ENCODE assay signal across 12 cellular contexts in genomic region chr2:218332920-218333645, GRCh38. TPM values are rescaled to one million over a fixed set of nuclear protein-coding genes. Genes with fewer than 3 reads are reported as not detected.
A peak's percentile ranks its signal among the peaks of the same experiment; 100 is the strongest.
DNase-seq lines count a peak whose midpoint lies in the region; ATAC-seq, FAIRE-seq and TF ChIP-seq lines count a peak whose summit lies in the region.
"Had no signal": no experiment of that assay in that cellular context is flagged by ENCODE, and none has a peak within 500 bp of the region (broad histone marks: within the 10 kb centered on the region; RNA-seq: fewer than 3 reads in every experiment).

No MANE protein-coding gene starts in this region.

- H3K79me2 ChIP-seq in HepG2 (ENCODE audit: insufficient read depth, low read length) (peaks cover 3% of the 10 kb centered on the region), GM23248 (ENCODE audit: insufficient read depth) (no peaks in the 10 kb centered on the region)

- H4K20me1 ChIP-seq in HepG2 (ENCODE audit: insufficient read depth, low read length) (no peaks in the 10 kb centered on the region), GM23248 (ENCODE audit: insufficient read depth) (no peaks in the 10 kb centered on the region)

- no peak overlapping the region for H2AFZ ChIP-seq in HepG2 (ENCODE audit: low read length)
- H2AFZ ChIP-seq in GM23248, result no peak overlapping the region

- TF ChIP-seq CTCF in WTC11 (IDR thresholded peaks at IDR 0.05) (no peak), HepG2 (CRISPR knock-in tag; IDR thresholded peaks at IDR 0.05) (no peak), transverse colon (IDR thresholded peaks at IDR 0.05) (no peak), thyroid gland (IDR thresholded peaks at IDR 0.05) (no peak)

- TF ChIP-seq POLR2A in HepG2 (IDR thresholded peaks at IDR 0.05; ENCODE audit: insufficient read depth in 1 of 2, low read depth in 2 of 2, low read length in 2 of 2), result no peak
- no peak for TF ChIP-seq POLR2A in transverse colon (IDR thresholded peaks at IDR 0.05)
- no peak for TF ChIP-seq POLR2A in thyroid gland (IDR thresholded peaks at IDR 0.05)

- BruUV-seq in HepG2 (replicated peaks; lab: Mats Ljungman, UMichigan), result no TSS peak

- H3K27ac Mint-ChIP-seq in activated CD4-positive, alpha-beta T cell treated with anti-CD3 and anti-CD28 coated beads, Interleukin-2, amount 10 ng/mL, durations not matched to agents 24 days and 14 days, result peak overlapping the region; percentile 56
- H3K27ac Mint-ChIP-seq in WTC11, result peak overlapping the region; percentile 93
- H3K27ac Mint-ChIP-seq: stimulated activated naive B cell treated with anti-CD40 and anti-IgM and Interleukin-4, amounts not matched to agents 10 μg/mL and 1 μg/mL and 100 μg/mL, for 72 hours had no signal

- no peak for TF ChIP-seq EP300 in HepG2 (IDR thresholded peaks at IDR 0.05; ENCODE audit: low read depth in 2 of 2, low read length in 2 of 2)
- no peak for TF ChIP-seq EP300 in HepG2 (CRISPR knock-in tag; IDR thresholded peaks at IDR 0.05; ENCODE audit: borderline replicate concordance)
- TF ChIP-seq EP300 in transverse colon (IDR thresholded peaks at IDR 0.05; ENCODE audit: low read depth), result no peak

- H3K27me3 ChIP-seq in HepG2 (ENCODE audit: control insufficient read depth in 1 of 2, insufficient read depth in 2 of 2, low read length in 2 of 2) (no peaks in the 10 kb centered on the region), transverse colon (no peaks in the 10 kb centered on the region), GM23248 (replicated peaks; ENCODE audit: insufficient read depth) (no peaks in the 10 kb centered on the region), thyroid gland (no peaks in the 10 kb centered on the region)

- H3K36me3 ChIP-seq in HepG2 (replicated peaks in 1 of 2; ENCODE audit: control insufficient read depth in 1 of 2, insufficient read depth in 2 of 2, low read length in 2 of 2), result peaks cover 0 to 4% of the 10 kb centered on the region in 2 experiments; a peak in 1 of 5 replicates
- no peaks in the 10 kb centered on the region for H3K36me3 ChIP-seq in transverse colon
- no peaks in the 10 kb centered on the region for H3K36me3 ChIP-seq in GM23248 (ENCODE audit: low read depth)
- H3K36me3 ChIP-seq in thyroid gland, result no peaks in the 10 kb centered on the region
- H3K36me3 ChIP-seq: HAP-1 had no signal

- H3K9me3 ChIP-seq in HepG2 (ENCODE audit: low read length) (no peaks in the 10 kb centered on the region), transverse colon (no peaks in the 10 kb centered on the region), GM23248 (ENCODE audit: low read depth) (no peaks in the 10 kb centered on the region), thyroid gland (no peaks in the 10 kb centered on the region)
- H3K9me3 ChIP-seq: HAP-1 had no signal

- peak; percentile 18; the same call in 1 of the 2 replicates for ATAC-seq in WTC11
- peak; percentile 23 for ATAC-seq in HepG2
- ATAC-seq in GM21526 (IDR thresholded peaks at IDR 0.05; ENCODE audit: low FRiP score, unreplicated experiment), result no peak
- ATAC-seq: stimulated activated naive B cell treated with anti-CD40 and anti-IgM and Interleukin-4, amounts not matched to agents 10 μg/mL and 1 μg/mL and 100 μg/mL, for 72 hours had no signal

- H3K9ac ChIP-seq in HepG2 (ENCODE audit: insufficient read depth, low read depth, low read length) (no peak overlapping the region), GM23248 (no peak overlapping the region)

- WGBS in HepG2 (ENCODE audit: low lambda C conversion rate), result 83% methylated on average over 16 of the region's 16 CpGs
- 70 to 74% methylated on average over 8 to 16 of the region's 16 CpGs for WGBS in transverse colon (ENCODE audit: low coverage in 1 of 2), 2 donors
- WGBS in GM23248 (ENCODE audit: low coverage in 1 of 2, low lambda C conversion rate in 2 of 2, missing lambda C conversion rate in 2 of 2), 2 experiments, result 76 to 80% methylated on average over 16 of the region's 16 CpGs
- WGBS in thyroid gland, 2 donors, result 78 to 84% methylated on average over 16 of the region's 16 CpGs

- CTCF ChIA-PET in WTC11 (lab: Charles Lee), result interaction anchor here (0.7 to 1.8 kb wide), 4 partner anchors 10 to 249 kb away, joined by 4 to 7 read pairs (median 4); partner anchors contain the start of gene CATIP
- CTCF ChIA-PET in HepG2 (lab: Yijun Ruan, JAX; ENCODE audit: low intra/inter-chr PET ratio, low total read pairs), result no interaction called here

- no peaks in the 10 kb centered on the region for H3K9me2 ChIP-seq in GM23248 (ENCODE audit: insufficient read depth)

- H3F3A ChIP-seq in GM23248 (ENCODE audit: insufficient read depth), result no peaks in the 10 kb centered on the region

- POLR2A ChIA-PET in WTC11 (lab: Charles Lee) (interaction anchor here (1.2 kb wide), 1 partner anchor 10 kb away, joined by 3 read pairs; no protein-coding TSS in a partner anchor), HepG2 (lab: Yijun Ruan, JAX) (interaction anchor here (1.9 kb wide), 1 partner anchor 10 kb away, joined by 6 read pairs; no protein-coding TSS in a partner anchor)

- intact Hi-C loops in activated CD4-positive, alpha-beta T cell treated with anti-CD3 and anti-CD28 coated beads, Interleukin-2, amount 10 ng/mL, durations not matched to agents 24 days and 14 days (cut with micrococcal nuclease), result no loop called here
- intact Hi-C loops in HepG2 (cut with micrococcal nuclease; ENCODE audit: unreplicated experiment) (no loop called here), transverse colon (cut with DNase I; ENCODE audit: low total_unique reads) (no loop called here), thyroid gland (cut with DNase I) (no loop called here)

- TF ChIP-seq RAD21 in HepG2 (CRISPR knock-in tag; IDR thresholded peaks at IDR 0.05), result no peak

- H3K36me3 Mint-ChIP-seq in activated CD4-positive, alpha-beta T cell treated with anti-CD3 and anti-CD28 coated beads, Interleukin-2, amount 10 ng/mL, durations not matched to agents 24 days and 14 days (ENCODE audit: low read depth), result no peaks in the 10 kb centered on the region
- H3K36me3 Mint-ChIP-seq in WTC11, result no peaks in the 10 kb centered on the region
- H3K36me3 Mint-ChIP-seq: stimulated activated naive B cell treated with anti-CD40 and anti-IgM and Interleukin-4, amounts not matched to agents 10 μg/mL and 1 μg/mL and 100 μg/mL, for 72 hours had no signal

- no peak for DNase-seq in activated CD4-positive, alpha-beta T cell treated with anti-CD3 and anti-CD28 coated beads, Interleukin-2, amount 10 ng/mL, durations not matched to agents 24 days and 14 days
- DNase-seq in activated CD4-positive, alpha-beta T cell treated with anti-CD3 and anti-CD28 coated beads, Interleukin-2, amount 50 U/mL, for 48 hours, result no peak
- DNase-seq in WTC11 (ENCODE audit: low spot score) (no peak), HepG2 (ENCODE audit: low spot score) (no peak), transverse colon (no peak), GM23248 (no peak), thyroid gland (no peak)
- DNase-seq: NCI-H69; stimulated activated naive B cell treated with anti-CD40 and anti-IgM and Interleukin-4, amounts not matched to agents 10 μg/mL and 1 μg/mL and 100 μg/mL, for 72 hours had no signal

- H3K4me2 ChIP-seq in HepG2 (ENCODE audit: low read depth, low read length), result no peak overlapping the region
- no peak overlapping the region for H3K4me2 ChIP-seq in GM23248 (ENCODE audit: unreplicated experiment)

- FAIRE-seq in HepG2 (lab: Jason Lieb, UNC), result no peak

- in situ Hi-C loops in HepG2 (cut with HindIII; ENCODE audit: extremely low pct_ligation_motif_present, low pct_unique_long_range_greater_than_20kb), result no loop called here
- in situ Hi-C loops in transverse colon (cut with MboI; ENCODE audit: low pct_ligation_motif_present in 1 of 4, low pct_unique_long_range_greater_than_20kb in 1 of 4, low sequenced_read_pairs in 3 of 4), result no loop called here
- in situ Hi-C loops in GM23248 (cut with MboI), result no loop called here

- H3K9me3 Mint-ChIP-seq in activated CD4-positive, alpha-beta T cell treated with anti-CD3 and anti-CD28 coated beads, Interleukin-2, amount 10 ng/mL, durations not matched to agents 24 days and 14 days, result no peaks in the 10 kb centered on the region
- H3K9me3 Mint-ChIP-seq in WTC11, result no peaks in the 10 kb centered on the region
- H3K9me3 Mint-ChIP-seq: stimulated activated naive B cell treated with anti-CD40 and anti-IgM and Interleukin-4, amounts not matched to agents 10 μg/mL and 1 μg/mL and 100 μg/mL, for 72 hours had no signal

- H3K4me1 ChIP-seq in HepG2 (ENCODE audit: insufficient read depth, low read length), result peaks cover 34% of the 10 kb centered on the region
- peaks cover 0 to 9% (median 0%) of the 10 kb centered on the region in 4 donors for H3K4me1 ChIP-seq in transverse colon
- H3K4me1 ChIP-seq in GM23248 (ENCODE audit: insufficient read depth), result no peaks in the 10 kb centered on the region
- H3K4me1 ChIP-seq in thyroid gland, result peaks cover 0 to 16% of the 10 kb centered on the region in 2 donors

- no peak overlapping the region for H3K27ac ChIP-seq in HepG2 (ENCODE audit: extremely low read length, insufficient read depth, low read length)
- peak overlapping the region; percentile 4 to 64 (median 31) for H3K27ac ChIP-seq in transverse colon
- H3K27ac ChIP-seq in GM23248, result no peak overlapping the region
- H3K27ac ChIP-seq in thyroid gland, result no peak overlapping the region

- H3K4me1 Mint-ChIP-seq in activated CD4-positive, alpha-beta T cell treated with anti-CD3 and anti-CD28 coated beads, Interleukin-2, amount 10 ng/mL, durations not matched to agents 24 days and 14 days, result peaks cover 3% of the 10 kb centered on the region
- H3K4me1 Mint-ChIP-seq in WTC11, result peaks cover 22% of the 10 kb centered on the region

- H3K4me3 ChIP-seq in HepG2 (replicated peaks in 1 of 3; ENCODE audit: insufficient read depth in 1 of 3, low read depth in 2 of 3, low read length in 3 of 3), result no peak overlapping the region
- no peak overlapping the region for H3K4me3 ChIP-seq in transverse colon
- no peak overlapping the region for H3K4me3 ChIP-seq in GM23248
- no peak overlapping the region for H3K4me3 ChIP-seq in thyroid gland (replicated peaks in 1 of 3)
- H3K4me3 ChIP-seq: HAP-1 had no signal

- no peak overlapping the region for H3K4me3 Mint-ChIP-seq in activated CD4-positive, alpha-beta T cell treated with anti-CD3 and anti-CD28 coated beads, Interleukin-2, amount 10 ng/mL, durations not matched to agents 24 days and 14 days
- no peak overlapping the region for H3K4me3 Mint-ChIP-seq in WTC11

- peaks cover 2% of the 10 kb centered on the region for H3K27me3 Mint-ChIP-seq in activated CD4-positive, alpha-beta T cell treated with anti-CD3 and anti-CD28 coated beads, Interleukin-2, amount 10 ng/mL, durations not matched to agents 24 days and 14 days
- H3K27me3 Mint-ChIP-seq in WTC11 (ENCODE audit: low read depth), result no peaks in the 10 kb centered on the region
- H3K27me3 Mint-ChIP-seq: stimulated activated naive B cell treated with anti-CD40 and anti-IgM and Interleukin-4, amounts not matched to agents 10 μg/mL and 1 μg/mL and 100 μg/mL, for 72 hours had no signal

RNA-seq across cellular contexts. Expression of gene CATIP, which starts 23.6 kb away (rescaled TPM):
- total RNA-seq in activated CD4-positive, alpha-beta T cell treated with anti-CD3 and anti-CD28 coated beads, Interleukin-2, amount 10 ng/mL, durations not matched to agents 24 days and 14 days, result not detected in 2 replicates
- 0.25 to 0.26 TPM in 2 of 3 replicates, not detected in the other for total RNA-seq in WTC11 (2021)
- total RNA-seq in HepG2 (2016; rRNA removed; fragmentation: Illumina TruSeq; extraction: Trizol), result 0.22 TPM in 1 of 2 replicates, not detected in the other
- 0.35 TPM in 1 of 2 replicates, not detected in the other for total RNA-seq in HepG2 (2016; cell fraction: cytosol; rRNA removed; fragmentation: Illumina TruSeq; extraction: Trizol; ENCODE audit: low read depth)
- 0.15 TPM in 1 of 2 replicates, not detected in the other for total RNA-seq in HepG2 (2016; cell fraction: insoluble cytoplasmic fraction; rRNA removed; fragmentation: Illumina TruSeq; extraction: Trizol)
- 0.38 and 0.49 TPM in 2 replicates for total RNA-seq in HepG2 (2016; cell fraction: membrane; rRNA removed; fragmentation: Illumina TruSeq; extraction: Trizol)
- total RNA-seq in HepG2 (2016; cell fraction: nucleus; rRNA removed; fragmentation: Illumina TruSeq; extraction: Trizol), result not detected in 2 replicates
- polyA plus RNA-seq in HepG2 (2011; rRNA removed), result 0.07 and 0.09 TPM in 2 replicates
- polyA plus RNA-seq in HepG2 (2011; cell fraction: cytosol; rRNA removed), result 0.09 and 0.15 TPM in 2 replicates
- 0.48 and 0.87 TPM in 2 replicates for polyA plus RNA-seq in HepG2 (2011; cell fraction: nucleus; rRNA removed)
- polyA plus RNA-seq in HepG2 (2012), result 0.15 TPM in 1 of 2 replicates, not detected in the other
- polyA plus RNA-seq in HepG2 (2016; cell fraction: cytosol; fragmentation: Illumina TruSeq; extraction: Trizol; ENCODE audit: low read depth), result not detected in 2 replicates
- not detected in 2 replicates for polyA plus RNA-seq in HepG2 (2016; cell fraction: insoluble cytoplasmic fraction; fragmentation: Illumina TruSeq; extraction: Trizol; ENCODE audit: low read depth)
- polyA plus RNA-seq in HepG2 (2016; cell fraction: membrane; fragmentation: Illumina TruSeq; extraction: Trizol; ENCODE audit: low read depth), result not detected in 2 replicates
- not detected in 2 replicates for polyA plus RNA-seq in HepG2 (2016; cell fraction: nucleus; fragmentation: Illumina TruSeq; extraction: Trizol; ENCODE audit: insufficient read depth, low read depth)
- polyA minus RNA-seq in HepG2 (2011; rRNA and poly(A)+ RNA removed; ENCODE audit: low replicate concordance), result 0.36 TPM in 1 of 2 replicates, not detected in the other
- not detected in 2 replicates for polyA minus RNA-seq in HepG2 (2011; cell fraction: cytosol; rRNA and poly(A)+ RNA removed)
- polyA minus RNA-seq in HepG2 (2011; cell fraction: nucleus; rRNA and poly(A)+ RNA removed), result 1.4 TPM in 1 of 2 replicates, not detected in the other
- not detected for total RNA-seq in transverse colon
- not detected in 2 replicates for total RNA-seq in GM23248 (2014; rRNA removed; shearing (Covaris generic))
- polyA plus RNA-seq in GM23248 (2016; fragmentation: Nextera tagmentation; extraction: Ambion mirVana), result not detected in 2 replicates
- total RNA-seq in thyroid gland, result 1 to 10 TPM in 3 of 4 donors, under 1 TPM in 1; 0.54 to 5.5 (median 2.9) TPM
- total RNA-seq: A172 had no signal

RNA-seq across cellular contexts. Expression of gene TMBIM1, which starts 40.8 kb away (rescaled TPM):
- total RNA-seq in activated CD4-positive, alpha-beta T cell treated with anti-CD3 and anti-CD28 coated beads, Interleukin-2, amount 10 ng/mL, durations not matched to agents 24 days and 14 days, result 62.6 and 63.1 TPM in 2 replicates
- total RNA-seq in WTC11 (2021), result 23.5 to 30.1 TPM (median 26.5 TPM) in 3 replicates
- total RNA-seq in HepG2 (2016; rRNA removed; fragmentation: Illumina TruSeq; extraction: Trizol), result 69.7 and 139 TPM in 2 replicates
- total RNA-seq in HepG2 (2016; cell fraction: cytosol; rRNA removed; fragmentation: Illumina TruSeq; extraction: Trizol; ENCODE audit: low read depth), result 37.2 and 38.6 TPM in 2 replicates
- total RNA-seq in HepG2 (2016; cell fraction: insoluble cytoplasmic fraction; rRNA removed; fragmentation: Illumina TruSeq; extraction: Trizol), result 57.8 and 142 TPM in 2 replicates
- 88.3 and 90.4 TPM in 2 replicates for total RNA-seq in HepG2 (2016; cell fraction: membrane; rRNA removed; fragmentation: Illumina TruSeq; extraction: Trizol)
- total RNA-seq in HepG2 (2016; cell fraction: nucleus; rRNA removed; fragmentation: Illumina TruSeq; extraction: Trizol), result 108 and 128 TPM in 2 replicates
- polyA plus RNA-seq in HepG2 (2011; rRNA removed), result 127 and 181 TPM in 2 replicates
- polyA plus RNA-seq in HepG2 (2011; cell fraction: cytosol; rRNA removed), result 146 and 187 TPM in 2 replicates
- polyA plus RNA-seq in HepG2 (2011; cell fraction: nucleus; rRNA removed), result 207 and 243 TPM in 2 replicates
- polyA plus RNA-seq in HepG2 (2012), result 254 and 390 TPM in 2 replicates
- 33.9 and 35.7 TPM in 2 replicates for polyA plus RNA-seq in HepG2 (2016; cell fraction: cytosol; fragmentation: Illumina TruSeq; extraction: Trizol; ENCODE audit: low read depth)
- 56.2 and 61.3 TPM in 2 replicates for polyA plus RNA-seq in HepG2 (2016; cell fraction: insoluble cytoplasmic fraction; fragmentation: Illumina TruSeq; extraction: Trizol; ENCODE audit: low read depth)
- polyA plus RNA-seq in HepG2 (2016; cell fraction: membrane; fragmentation: Illumina TruSeq; extraction: Trizol; ENCODE audit: low read depth), result 62.1 and 66.4 TPM in 2 replicates
- polyA plus RNA-seq in HepG2 (2016; cell fraction: nucleus; fragmentation: Illumina TruSeq; extraction: Trizol; ENCODE audit: insufficient read depth, low read depth), result 152 and 156 TPM in 2 replicates
- 19.4 and 315 TPM in 2 replicates for polyA minus RNA-seq in HepG2 (2011; rRNA and poly(A)+ RNA removed; ENCODE audit: low replicate concordance)
- polyA minus RNA-seq in HepG2 (2011; cell fraction: cytosol; rRNA and poly(A)+ RNA removed), result 88.2 and 133 TPM in 2 replicates
- polyA minus RNA-seq in HepG2 (2011; cell fraction: nucleus; rRNA and poly(A)+ RNA removed), result 37.2 and 64.6 TPM in 2 replicates
- total RNA-seq in transverse colon, result 100 to 1,000 TPM in 3 of 4 donors, 10 to 100 TPM in 1; 80.0 to 356 (median 200) TPM
- 178 and 214 TPM in 2 replicates for total RNA-seq in GM23248 (2014; rRNA removed; shearing (Covaris generic))
- 164 and 166 TPM in 2 replicates for polyA plus RNA-seq in GM23248 (2016; fragmentation: Nextera tagmentation; extraction: Ambion mirVana)
- 100 to 1,000 TPM; 272 to 341 (median 287) TPM for total RNA-seq in thyroid gland

RNA-seq across cellular contexts. Expression of gene SLC11A1, which starts 49.0 kb away (rescaled TPM):
- 0.12 and 0.19 TPM in 2 replicates for total RNA-seq in activated CD4-positive, alpha-beta T cell treated with anti-CD3 and anti-CD28 coated beads, Interleukin-2, amount 10 ng/mL, durations not matched to agents 24 days and 14 days
- total RNA-seq in WTC11 (2021) (0.25 to 0.55 TPM (median 0.31 TPM) in 3 replicates), HepG2 (2016; rRNA removed; fragmentation: Illumina TruSeq; extraction: Trizol) (0.21 and 0.33 TPM in 2 replicates), transverse colon (1 to 10 TPM; 2.6 to 8.4 (median 6.3) TPM), thyroid gland (10 to 100 TPM in 2 of 4 donors, 1 to 10 TPM in 2; 1.7 to 14.5 (median 10.1) TPM)
- total RNA-seq in HepG2 (2016; cell fraction: cytosol; rRNA removed; fragmentation: Illumina TruSeq; extraction: Trizol; ENCODE audit: low read depth), result 0.26 and 0.51 TPM in 2 replicates
- total RNA-seq in HepG2 (2016; cell fraction: insoluble cytoplasmic fraction; rRNA removed; fragmentation: Illumina TruSeq; extraction: Trizol), result 0.18 and 0.22 TPM in 2 replicates
- total RNA-seq in HepG2 (2016; cell fraction: membrane; rRNA removed; fragmentation: Illumina TruSeq; extraction: Trizol), result 0.31 TPM in 2 replicates
- 0.19 and 0.71 TPM in 2 replicates for total RNA-seq in HepG2 (2016; cell fraction: nucleus; rRNA removed; fragmentation: Illumina TruSeq; extraction: Trizol)
- polyA plus RNA-seq in HepG2 (2011; rRNA removed) (2.3 and 2.5 TPM in 2 replicates), GM23248 (2016; fragmentation: Nextera tagmentation; extraction: Ambion mirVana) (0.13 and 0.16 TPM in 2 replicates)
- 1.1 and 1.2 TPM in 2 replicates for polyA plus RNA-seq in HepG2 (2011; cell fraction: cytosol; rRNA removed)
- 11.6 and 19.0 TPM in 2 replicates for polyA plus RNA-seq in HepG2 (2011; cell fraction: nucleus; rRNA removed)
- polyA plus RNA-seq in HepG2 (2012), result 1.5 and 3.8 TPM in 2 replicates
- 0.26 and 0.40 TPM in 2 replicates for polyA plus RNA-seq in HepG2 (2016; cell fraction: cytosol; fragmentation: Illumina TruSeq; extraction: Trizol; ENCODE audit: low read depth)
- polyA plus RNA-seq in HepG2 (2016; cell fraction: insoluble cytoplasmic fraction; fragmentation: Illumina TruSeq; extraction: Trizol; ENCODE audit: low read depth), result 0.09 and 0.23 TPM in 2 replicates
- 0.26 and 0.42 TPM in 2 replicates for polyA plus RNA-seq in HepG2 (2016; cell fraction: membrane; fragmentation: Illumina TruSeq; extraction: Trizol; ENCODE audit: low read depth)
- 0.23 and 0.79 TPM in 2 replicates for polyA plus RNA-seq in HepG2 (2016; cell fraction: nucleus; fragmentation: Illumina TruSeq; extraction: Trizol; ENCODE audit: insufficient read depth, low read depth)
- polyA minus RNA-seq in HepG2 (2011; rRNA and poly(A)+ RNA removed; ENCODE audit: low replicate concordance), result 0.14 and 2.9 TPM in 2 replicates
- polyA minus RNA-seq in HepG2 (2011; cell fraction: cytosol; rRNA and poly(A)+ RNA removed), result 0.35 and 1.5 TPM in 2 replicates
- 3.7 and 5.4 TPM in 2 replicates for polyA minus RNA-seq in HepG2 (2011; cell fraction: nucleus; rRNA and poly(A)+ RNA removed)
- not detected in 2 replicates for total RNA-seq in GM23248 (2014; rRNA removed; shearing (Covaris generic))
- total RNA-seq: A172 had no signal

Comparison
In these comparisons a context has a peak if more than half of its experiments do, and no peak if none do; other contexts are left out.
1. H3K27ac ChIP-seq: peak in transverse colon (4 of 4); none in HepG2 (single experiment), GM23248 (single experiment) and thyroid gland (0 of 3).